In the genomic region with DNA sequence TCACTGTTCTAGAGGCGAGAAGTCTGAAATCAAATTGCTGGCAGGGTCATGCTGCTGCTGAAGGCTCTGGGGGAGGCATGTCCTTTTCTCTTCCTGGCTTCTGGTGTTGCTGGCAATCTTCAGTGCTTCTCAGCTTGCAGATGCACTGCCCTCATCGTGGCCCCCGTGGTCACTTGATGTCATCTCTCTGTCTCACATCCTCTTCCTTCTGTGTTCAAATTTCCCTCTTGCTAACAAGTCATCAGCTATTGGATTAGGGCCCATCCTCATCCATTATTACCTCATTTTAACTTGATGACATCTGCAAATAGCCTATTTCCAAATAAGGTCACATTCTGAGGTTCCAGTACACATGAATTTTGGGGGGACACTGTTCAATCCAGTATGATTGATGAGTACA, we compare ENCODE assay signal across 9 cellular contexts. TPM values are rescaled to one million over a fixed set of nuclear protein-coding genes. Genes with fewer than 3 reads are reported as not detected.
A peak's percentile ranks its signal among the peaks of the same experiment; 100 is the strongest.
DNase-seq lines count a peak whose midpoint lies in the region; ATAC-seq and TF ChIP-seq lines count a peak whose summit lies in the region.
"Had no signal": no experiment of that assay in that cellular context is flagged by ENCODE, and none has a peak within 500 bp of the region (broad histone marks: within the 10 kb centered on the region; RNA-seq: fewer than 3 reads in every experiment).

No MANE protein-coding gene starts in this region.

- no peaks in the 10 kb centered on the region for H3K9me3 Mint-ChIP-seq in endodermal cell

- no peaks in the 10 kb centered on the region for H3K79me1 ChIP-seq in IMR-90 (ENCODE audit: low read depth in 1 of 2, low read length in 2 of 2)

- peaks cover 10% of the 10 kb centered on the region for H3K4me1 ChIP-seq in IMR-90 (ENCODE audit: control insufficient read depth, insufficient read depth, low read length)
- peaks cover 5 to 13% of the 10 kb centered on the region in 2 donors for H3K4me1 ChIP-seq in duodenal mucosa (ENCODE audit: control insufficient read depth in 1 of 2, insufficient read depth in 2 of 2, low read length in 2 of 2)
- H3K4me1 ChIP-seq in gastrocnemius medialis: peaks cover 0 to under 1% of the 10 kb centered on the region in 2 donors
- no peaks in the 10 kb centered on the region for H3K4me1 ChIP-seq in endodermal cell (ENCODE audit: control insufficient read depth, insufficient read depth, low read length)

- no peak overlapping the region for H3K4me2 ChIP-seq in IMR-90 (ENCODE audit: low read depth, low read length)

- H3K56ac ChIP-seq in IMR-90 (ENCODE audit: extremely low read depth, insufficient read depth, low read length): no peak overlapping the region

- H3K4me3 ChIP-seq in IMR-90 (ENCODE audit: insufficient read depth, low read depth, low read length) (no peak overlapping the region), duodenal mucosa (ENCODE audit: low read depth in 1 of 2, low read length in 2 of 2) (no peak overlapping the region), gastrocnemius medialis (no peak overlapping the region), endodermal cell (ENCODE audit: low read length) (no peak overlapping the region)

- H3K14ac ChIP-seq in IMR-90 (replicated peaks; ENCODE audit: low read depth, low read length): peak overlapping the region; percentile 24; the same call in 1 of the 2 replicates

- peak overlapping the region; percentile 20; the same call in 1 of the 2 replicates for H4K5ac ChIP-seq in IMR-90 (ENCODE audit: low read depth, low read length)

- peak overlapping the region; percentile 13; the same call in 1 of the 2 replicates for H3K23ac ChIP-seq in IMR-90 (ENCODE audit: low read depth, low read length)

- H2AFZ ChIP-seq in IMR-90 (replicated peaks; ENCODE audit: low read length, poor library complexity): no peak overlapping the region

- H3K4ac ChIP-seq in IMR-90 (ENCODE audit: low read depth, low read length): no peak overlapping the region

- DNase-seq in IMR-90 (peak; percentile 82), gastrocnemius medialis (peak; percentile 20 to 37), AG08396 (ENCODE audit: low spot score) (no peak), endodermal cell (no peak), glomerular visceral epithelial cell (ENCODE audit: extremely low spot score) (no peak), COR-L47 (lab: John Stamatoyannopoulos, UW) (no peak)
- DNase-seq: NCI-H146 had no signal

- intact Hi-C loops in IMR-90 (cut with micrococcal nuclease) (no loop called here), gastrocnemius medialis (cut with DNase I; ENCODE audit: low total_unique reads) (no loop called here)

- 51% methylated on average over 3 of the region's 3 CpGs; no CpG with 5 or more reads in 1 of the 2 experiments for WGBS in IMR-90 (ENCODE audit: extremely low coverage in 2 of 2, insufficient read length in 1 of 2), 2 experiments
- 86 to 90% methylated on average over 3 of the region's 3 CpGs for whole genome bisulfite sequencing in endodermal cell (ENCODE audit: insufficient coverage in 1 of 2, insufficient read length in 1 of 2), 2 experiments

- dilution Hi-C loops in IMR-90 (cut with HindIII; ENCODE audit: low sequenced_read_pairs, unreplicated experiment): no loop called here

- H4K91ac ChIP-seq in IMR-90 (ENCODE audit: insufficient read depth, low read depth, low read length): no peak overlapping the region; the same call in 1 of the 2 replicates

- H3K4me3 Mint-ChIP-seq in endodermal cell: no peak overlapping the region

- H2BK20ac ChIP-seq in IMR-90 (ENCODE audit: low read depth, low read length): no peak overlapping the region

- no peak for TF ChIP-seq CTCF in IMR-90 (conservative IDR thresholded peaks at IDR 0.05; ENCODE audit: low read depth, low read length)
- TF ChIP-seq CTCF in gastrocnemius medialis (IDR thresholded peaks at IDR 0.05 in 4 of 5, conservative IDR thresholded peaks at IDR 0.05 in 1 of 5): no peak
- TF ChIP-seq CTCF in endodermal cell (conservative IDR thresholded peaks at IDR 0.05): no peak

- H3K9me3 ChIP-seq in IMR-90 (ENCODE audit: control insufficient read depth, insufficient read depth, low read length): no peaks in the 10 kb centered on the region
- H3K9me3 ChIP-seq in duodenal mucosa (ENCODE audit: control insufficient read depth in 1 of 2, low read length in 2 of 2): no peaks in the 10 kb centered on the region
- H3K9me3 ChIP-seq in gastrocnemius medialis: no peaks in the 10 kb centered on the region
- H3K9me3 ChIP-seq in endodermal cell (ENCODE audit: control insufficient read depth, low read length): no peaks in the 10 kb centered on the region

- TF ChIP-seq POLR2A in IMR-90 (IDR thresholded peaks at IDR 0.05; ENCODE audit: low read depth, low read length) (no peak), gastrocnemius medialis (IDR thresholded peaks at IDR 0.05) (no peak)

- peaks cover 3% of the 10 kb centered on the region for H3K27me3 Mint-ChIP-seq in endodermal cell (ENCODE audit: insufficient read depth)

- no peaks in the 10 kb centered on the region for H3K36me3 Mint-ChIP-seq in endodermal cell (ENCODE audit: low read depth)

- H3K27me3 ChIP-seq in IMR-90 (ENCODE audit: control insufficient read depth, insufficient read depth, low read length) (no peaks in the 10 kb centered on the region), duodenal mucosa (ENCODE audit: control insufficient read depth in 1 of 2, insufficient read depth in 2 of 2, low read length in 2 of 2) (no peaks in the 10 kb centered on the region), gastrocnemius medialis (no peaks in the 10 kb centered on the region), endodermal cell (ENCODE audit: control insufficient read depth, insufficient read depth, low read length, poor library complexity, severe bottlenecking) (no peaks in the 10 kb centered on the region)

- in situ Hi-C loops in IMR-90 (cut with MboI; ENCODE audit: low sequenced_read_pairs): no loop called here
- in situ Hi-C loops in gastrocnemius medialis (cut with MboI; ENCODE audit: low sequenced_read_pairs in 4 of 4): no loop called here

- no peak overlapping the region for H3K27ac Mint-ChIP-seq in endodermal cell

- H3K36me3 ChIP-seq in IMR-90 (ENCODE audit: control insufficient read depth, insufficient read depth, low read length) (no peaks in the 10 kb centered on the region), duodenal mucosa (ENCODE audit: control insufficient read depth in 1 of 2, insufficient read depth in 2 of 2, low read length in 2 of 2) (no peaks in the 10 kb centered on the region), gastrocnemius medialis (no peaks in the 10 kb centered on the region), endodermal cell (ENCODE audit: control insufficient read depth, insufficient read depth, low read length) (no peaks in the 10 kb centered on the region)

- no peak overlapping the region; the same call in 1 of the 2 replicates for H3K18ac ChIP-seq in IMR-90 (ENCODE audit: low read depth, low read length)

- no TSS peak for BruUV-seq in IMR-90 (replicated peaks; lab: Mats Ljungman, UMichigan)

- H3K9ac ChIP-seq in IMR-90 (ENCODE audit: low read depth, low read length): no peak overlapping the region
- H3K9ac ChIP-seq in duodenal mucosa (ENCODE audit: low read depth in 1 of 2, low read length in 2 of 2): no peak overlapping the region
- no peak overlapping the region for H3K9ac ChIP-seq in endodermal cell (ENCODE audit: extremely low read depth, low read length, poor library complexity, severe bottlenecking)

- no peak for TF ChIP-seq RAD21 in IMR-90 (IDR thresholded peaks at IDR 0.05; ENCODE audit: low read length)

- CTCF ChIA-PET in IMR-90 (lab: Yijun Ruan, JAX): no interaction called here

- no peak overlapping the region; the same call in 1 of the 2 replicates for H2AK5ac ChIP-seq in IMR-90 (ENCODE audit: low read depth, low read length)

- ATAC-seq in GM19351 (IDR thresholded peaks at IDR 0.05; ENCODE audit: unreplicated experiment) (peak; percentile 48), IMR-90 (ENCODE audit: low read depth) (no peak), gastrocnemius medialis (no peak)

- peak overlapping the region in 1 of 2 experiments; percentile 51; a peak in 1 of 4 replicates for H4K8ac ChIP-seq in IMR-90 (ENCODE audit: low read depth in 2 of 2, low read length in 2 of 2)

- H3K9me1 ChIP-seq in IMR-90 (ENCODE audit: insufficient read depth, low read length): peaks cover 7% of the 10 kb centered on the region; the same call in 1 of the 2 replicates

- peak overlapping the region; percentile 3; the same call in 1 of the 2 replicates for H2BK120ac ChIP-seq in IMR-90 (ENCODE audit: low read depth, low read length)

- H3K27ac ChIP-seq in IMR-90 (ENCODE audit: insufficient read depth, low read length) (no peak overlapping the region), duodenal mucosa (ENCODE audit: low read depth, low read length) (peak overlapping the region; percentile 58), gastrocnemius medialis (peak overlapping the region in 2 of 4 donors; percentile 8 to 10), endodermal cell (ENCODE audit: low read depth, low read length) (no peak overlapping the region)

- no peak overlapping the region for H2AK9ac ChIP-seq in IMR-90 (replicated peaks; ENCODE audit: low read depth, low read length, poor library complexity)

- H2BK5ac ChIP-seq in IMR-90 (ENCODE audit: low read depth, low read length, poor library complexity, severe bottlenecking): no peak overlapping the region

- H4K20me1 ChIP-seq in IMR-90 (ENCODE audit: insufficient read depth, low read length): no peaks in the 10 kb centered on the region

- POLR2A ChIA-PET in IMR-90 (lab: Charles Lee; ENCODE audit: unreplicated experiment): no interaction called here

- H2BK15ac ChIP-seq in IMR-90 (ENCODE audit: low read depth, low read length): no peak overlapping the region; the same call in 2 of the 3 replicates

- no peaks in the 10 kb centered on the region for H3K4me1 Mint-ChIP-seq in endodermal cell

TF ChIP-seq in IMR-90, 13 proteins besides CTCF, POLR2A, EP300 and RAD21:
- TF ChIP-seq CHD1 (IDR thresholded peaks at IDR 0.05; ENCODE audit: low read depth, low read length): no peak
- no peak for TF ChIP-seq NFE2L2 (IDR thresholded peaks at IDR 0.05; ENCODE audit: low read depth, low read length)
- TF ChIP-seq SMC3 (IDR thresholded peaks at IDR 0.05; ENCODE audit: low read depth, low read length): no peak
- no peak for TF ChIP-seq FOS (IDR thresholded peaks at IDR 0.05; ENCODE audit: low read depth, low read length)
- no peak for TF ChIP-seq BHLHE40 (IDR thresholded peaks at IDR 0.05; ENCODE audit: low read depth, low read length)
- no peak for TF ChIP-seq MAFK (IDR thresholded peaks at IDR 0.05; ENCODE audit: low read depth, low read length)

RNA-seq across cellular contexts. Expression of a gene that starts 36.6 kb away (rescaled TPM):
- 41.4 and 46.4 TPM in 2 replicates for total RNA-seq in IMR-90 (2012; rRNA removed)
- 29.8 and 33.3 TPM in 2 replicates for polyA plus RNA-seq in IMR-90 (2012; rRNA removed)
- 12.4 and 25.7 TPM in 2 replicates for polyA plus RNA-seq in IMR-90 (2012; cell fraction: cytosol; rRNA removed)
- 2.0 and 10.7 TPM in 2 replicates for polyA plus RNA-seq in IMR-90 (2012; cell fraction: nucleus; rRNA removed; ENCODE audit: low replicate concordance)
- total RNA-seq in gastrocnemius medialis: 10 to 100 TPM; 27.1 to 73.1 (median 37.8) TPM
- not detected for total RNA-seq in endodermal cell
- polyA plus RNA-seq in endodermal cell (2013, experiment 1 of 2): not detected
- not detected for polyA plus RNA-seq in endodermal cell (2013, experiment 2 of 2)

Comparison
In these comparisons a context has a peak if more than half of its experiments do, and no peak if none do; other contexts are left out.
1. DNase-seq: peak in IMR-90 (single experiment) and gastrocnemius medialis (2 of 2); none in AG08396 (single experiment), endodermal cell (single experiment), glomerular visceral epithelial cell (single experiment) and COR-L47 (single experiment).
2. RNA of a gene that starts 36.6 kb away (total RNA-seq): 27.1 to 73.1 TPM in gastrocnemius medialis and 41.4 to 46.4 TPM in IMR-90; not detected in endodermal cell; every median in the first group is over 10 times any median in the second.